Comparison of ENCODE assay signal across 1 cellular context in the genomic region with DNA sequence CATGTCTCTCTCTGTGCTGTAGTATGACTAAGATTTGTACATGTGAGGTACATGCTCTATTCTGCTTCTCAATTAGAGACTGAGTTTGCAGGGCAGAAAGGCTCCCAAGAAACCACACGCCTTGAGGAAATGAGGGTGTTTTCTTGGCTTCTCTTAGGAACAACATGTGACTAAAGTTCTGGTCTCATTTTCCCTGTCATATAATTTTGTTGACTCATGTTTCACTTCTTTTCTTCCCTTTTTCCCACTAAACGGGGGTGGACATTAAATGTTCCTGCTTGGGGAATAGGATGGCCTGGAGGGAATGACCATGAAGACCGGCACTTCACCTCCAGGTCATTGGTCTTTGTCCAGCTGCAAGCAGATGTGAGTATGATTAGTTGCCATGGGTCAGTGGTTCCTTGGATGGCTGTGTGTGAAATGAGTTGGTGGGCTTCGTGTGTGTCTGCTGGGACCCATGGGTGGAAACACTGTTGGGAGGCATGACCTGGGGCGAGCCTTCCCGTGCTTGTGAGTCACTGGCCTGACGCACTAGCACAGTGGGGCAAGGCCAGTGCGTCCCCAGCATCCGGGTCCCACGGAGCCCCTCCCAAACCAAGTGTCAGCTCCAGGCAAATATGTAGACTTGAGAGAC.
TF ChIP-seq lines count a peak whose summit lies in the region.

No MANE protein-coding gene starts in this region.

TF ChIP-seq in SK-N-SH, 30 proteins besides CTCF, POLR2A, EP300 and RAD21:
- no peak for TF ChIP-seq USF1 (IDR thresholded peaks at IDR 0.05; ENCODE audit: borderline replicate concordance, low read depth)
- no peak for TF ChIP-seq RFX5 (IDR thresholded peaks at IDR 0.05; ENCODE audit: low read length)
- TF ChIP-seq SIN3A (IDR thresholded peaks at IDR 0.05; ENCODE audit: borderline replicate concordance, low read depth, low read length) = no peak
TF ChIP-seq in SK-N-SH: peak in this region for 0.
